Comparison of ENCODE assay signal across 1 cellular context in genomic region chr3:129238945-129239705, GRCh38.
TF ChIP-seq lines count a peak whose summit lies in the region.

No MANE protein-coding gene starts in this region.

TF ChIP-seq in GM12878, 131 proteins besides CTCF, POLR2A, EP300 and RAD21 (continued from another document):
- TF ChIP-seq ZBTB11 (CRISPR knock-in tag; IDR thresholded peaks at IDR 0.05) = no peak
- TF ChIP-seq NBN (IDR thresholded peaks at IDR 0.05) = no peak
- 0 out of 2 replicates have a peak, but pooled peaks have one; percentile 21 for TF ChIP-seq MLLT1 (IDR thresholded peaks at IDR 0.05)
- TF ChIP-seq ZNF622 (IDR thresholded peaks at IDR 0.05) = no peak
- TF ChIP-seq CEBPB (IDR thresholded peaks at IDR 0.05; ENCODE audit: borderline replicate concordance in 1 of 2, low read depth in 2 of 2, low read length in 2 of 2) = no peak
- TF ChIP-seq ETV6 (conservative IDR thresholded peaks at IDR 0.05 in 1 of 2, IDR thresholded peaks at IDR 0.05 in 1 of 2; ENCODE audit: borderline replicate concordance in 1 of 2, low read depth in 1 of 2) = no peak
- TF ChIP-seq TCF7 (IDR thresholded peaks at IDR 0.05; ENCODE audit: borderline replicate concordance) = no peak
- TF ChIP-seq IRF4 (IDR thresholded peaks at IDR 0.05; ENCODE audit: low read depth, low read length) = no peak
- no peak for TF ChIP-seq SRF (IDR thresholded peaks at IDR 0.05; ENCODE audit: low read depth in 2 of 2, low read length in 2 of 2)
- TF ChIP-seq PBX3 (IDR thresholded peaks at IDR 0.05; ENCODE audit: insufficient replicate concordance, low read depth, low read length) = no peak
- TF ChIP-seq EED (IDR thresholded peaks at IDR 0.05; ENCODE audit: low read depth) = peak; percentile 49; the same call in 1 of the 2 replicates
- TF ChIP-seq CUX1 (IDR thresholded peaks at IDR 0.05; ENCODE audit: insufficient replicate concordance, low read depth, low read length) = no peak
- no peak for TF ChIP-seq MYC (IDR thresholded peaks at IDR 0.05; ENCODE audit: insufficient read depth, insufficient read length, insufficient replicate concordance, low read length, severe bottlenecking)
- 0 out of 4 replicates have a peak, but pooled peaks of 1 of the 2 experiments have one; percentile 19 for TF ChIP-seq IKZF2 (IDR thresholded peaks at IDR 0.05)
- no peak for TF ChIP-seq SP1 (IDR thresholded peaks at IDR 0.05; ENCODE audit: low read depth, low read length)
- TF ChIP-seq PRDM15 (CRISPR knock-in tag; IDR thresholded peaks at IDR 0.05) = no peak
- 0 out of 2 replicates have a peak, but pooled peaks have one; percentile 28 for TF ChIP-seq IKZF1 (conservative IDR thresholded peaks at IDR 0.05)
- no peak for TF ChIP-seq ATF2 (IDR thresholded peaks at IDR 0.05; ENCODE audit: low read length)
